In the genomic region with DNA sequence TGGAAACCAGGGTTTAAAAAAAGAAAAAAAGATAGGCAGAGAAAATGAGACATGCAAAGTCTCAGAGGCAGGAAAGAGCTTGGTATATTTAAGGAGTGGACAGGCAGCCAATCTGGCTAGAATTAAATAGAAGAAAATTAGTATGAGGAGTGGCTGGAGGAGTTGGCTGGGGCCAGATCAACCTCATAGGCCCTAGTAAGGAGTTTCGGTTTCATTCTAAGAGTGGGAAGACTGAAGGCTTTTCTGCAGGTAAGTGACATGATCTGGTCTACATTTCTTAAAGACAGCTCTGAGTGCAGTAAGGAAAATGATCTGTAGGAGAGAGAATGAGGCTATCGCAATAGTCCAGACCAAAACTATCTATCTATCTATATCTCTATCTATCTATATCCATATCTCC, we compare ENCODE assay signal across 16 cellular contexts. TPM values are rescaled to one million over a fixed set of nuclear protein-coding genes. Genes with fewer than 3 reads are reported as not detected.
A peak's percentile ranks its signal among the peaks of the same experiment; 100 is the strongest.
DNase-seq lines count a peak whose midpoint lies in the region; ATAC-seq and TF ChIP-seq lines count a peak whose summit lies in the region.
"Had no signal": no experiment of that assay in that cellular context is flagged by ENCODE, and none has a peak within 500 bp of the region (broad histone marks: within the 10 kb centered on the region; RNA-seq: fewer than 3 reads in every experiment).

No MANE protein-coding gene starts in this region.

- TF ChIP-seq CTCF in OCI-LY7 (conservative IDR thresholded peaks at IDR 0.05; ENCODE audit: low read length) (no peak), colonic mucosa (IDR thresholded peaks at IDR 0.05) (no peak), GM20000 (IDR thresholded peaks at IDR 0.05; ENCODE audit: extremely low read depth, missing control alignments) (no peak)

- H3K27me3 Mint-ChIP-seq in CD8-positive, alpha-beta memory T cell: no peaks in the 10 kb centered on the region
- H3K27me3 Mint-ChIP-seq: naive thymus-derived CD8-positive, alpha-beta T cell had no signal

- ATAC-seq in GM19324 (IDR thresholded peaks at IDR 0.05; ENCODE audit: low FRiP score, unreplicated experiment): peak; percentile 63
- ATAC-seq in HG02798 (IDR thresholded peaks at IDR 0.05; ENCODE audit: poor library complexity, unreplicated experiment): peak; percentile 72
- ATAC-seq: left ventricle myocardium superior; naive thymus-derived CD8-positive, alpha-beta T cell had no signal

- no peak overlapping the region for H3K27ac ChIP-seq in CD8-positive, alpha-beta memory T cell (ENCODE audit: low read depth, low read length)
- no peak overlapping the region for H3K27ac ChIP-seq in OCI-LY7 (ENCODE audit: low read depth, low read length, poor library complexity, severe bottlenecking)
- H3K27ac ChIP-seq in colonic mucosa: no peak overlapping the region

- H3K4me2 ChIP-seq in OCI-LY7 (ENCODE audit: low read length): peak overlapping the region; percentile 44

- CTCF ChIA-PET in CD8-positive, alpha-beta memory T cell (lab: Charles Lee): interaction anchor here (0.9 to 2.0 kb wide), 9 partner anchors 8 to 108 kb away, joined by 3 to 8 read pairs (median 4); a partner anchor contains a TSS
- CTCF ChIA-PET in OCI-LY7 (lab: Charles Lee; ENCODE audit: unreplicated experiment): no interaction called here

- POLR2A ChIA-PET in CD8-positive, alpha-beta memory T cell (lab: Charles Lee): interaction anchor here (0.7 to 0.8 kb wide), 2 partner anchors 28 to 104 kb away, joined by 3 read pairs; a partner anchor contains a TSS
- POLR2A ChIA-PET in OCI-LY7 (lab: Charles Lee): interaction anchor here (0.6 to 1.0 kb wide), 2 partner anchors 12 to 22 kb away, joined by 3 read pairs; no protein-coding TSS in a partner anchor

- H3K36me3 Mint-ChIP-seq in CD8-positive, alpha-beta memory T cell: peaks cover 0 to 1% (median 0%) of the 10 kb centered on the region in 3 donors
- H3K36me3 Mint-ChIP-seq: naive thymus-derived CD8-positive, alpha-beta T cell had no signal

- H2AFZ ChIP-seq in OCI-LY7 (ENCODE audit: low read length): peak overlapping the region; percentile 40; the same call in 1 of the 2 replicates

- peak overlapping the region; percentile 66 to 86 (median 80) for H3K4me3 Mint-ChIP-seq in CD8-positive, alpha-beta memory T cell

- peaks cover 93 to 99% (median 97%) of the 10 kb centered on the region in 3 donors for H3K4me1 Mint-ChIP-seq in CD8-positive, alpha-beta memory T cell

- no TSS peak for BruUV-seq in OCI-LY7 (replicated peaks; lab: Mats Ljungman, UMichigan)

- H3K36me3 ChIP-seq in CD8-positive, alpha-beta memory T cell (ENCODE audit: insufficient read depth, low read length): no peaks in the 10 kb centered on the region
- H3K36me3 ChIP-seq in OCI-LY7 (ENCODE audit: insufficient read depth, low read length) (no peaks in the 10 kb centered on the region), colonic mucosa (no peaks in the 10 kb centered on the region)

- H3K4me3 ChIP-seq in CD8-positive, alpha-beta memory T cell (ENCODE audit: low read length): peak overlapping the region; percentile 5
- H3K4me3 ChIP-seq in OCI-LY7 (ENCODE audit: low read depth, low read length, poor library complexity, severe bottlenecking): no peak overlapping the region
- H3K4me3 ChIP-seq in colonic mucosa: no peak overlapping the region

- H3K9ac ChIP-seq in colonic mucosa (ENCODE audit: low read depth in 2 of 2, low read length in 2 of 2): no peak overlapping the region

- peak overlapping the region; percentile 87 to 99 (median 92) for H3K27ac Mint-ChIP-seq in CD8-positive, alpha-beta memory T cell

- no peaks in the 10 kb centered on the region for H3K9me3 Mint-ChIP-seq in CD8-positive, alpha-beta memory T cell

- intact Hi-C loops in OCI-LY7 (cut with micrococcal nuclease; ENCODE audit: unreplicated experiment) (no loop called here), colonic mucosa (cut with DNase I) (no loop called here)

- no peaks in the 10 kb centered on the region for H4K20me1 ChIP-seq in OCI-LY7 (ENCODE audit: insufficient read depth, low read length)

- DNase-seq in CD8-positive, alpha-beta memory T cell: no peak
- DNase-seq in OCI-LY7 (ENCODE audit: low spot score) (no peak), colonic mucosa (no peak), GM20000 (ENCODE audit: low spot score) (no peak), NCI-H526 (lab: John Stamatoyannopoulos, UW) (no peak), NCI-H1048 (lab: John Stamatoyannopoulos, UW) (no peak)
- DNase-seq: activated CD4-positive, alpha-beta T cell treated with anti-CD3 and anti-CD28 coated beads, Interleukin-2, amount 50 U/mL, for 1 hour; activated gamma-delta T cell treated with Interleukin-2 at 50 U/mL for 16 hours; KBM-7; left ventricle myocardium superior; naive thymus-derived CD8-positive, alpha-beta T cell; NCI-H510A treated with DMSO at 0.1 percent for 48 hours; retina; T-helper 9 cell had no signal

- no peaks in the 10 kb centered on the region for H3K79me2 ChIP-seq in OCI-LY7 (ENCODE audit: insufficient read depth, low read depth, low read length)

- H3K9me3 ChIP-seq in CD8-positive, alpha-beta memory T cell (ENCODE audit: low read length): no peaks in the 10 kb centered on the region
- H3K9me3 ChIP-seq in OCI-LY7 (ENCODE audit: low read length) (no peaks in the 10 kb centered on the region), colonic mucosa (no peaks in the 10 kb centered on the region)

- peaks cover 84% of the 10 kb centered on the region for H3K4me1 ChIP-seq in CD8-positive, alpha-beta memory T cell (ENCODE audit: insufficient read depth, low read length)
- H3K4me1 ChIP-seq in OCI-LY7 (ENCODE audit: insufficient read depth, low read length, poor library complexity, severe bottlenecking) (peaks cover 21% of the 10 kb centered on the region), colonic mucosa (no peaks in the 10 kb centered on the region)

- no peaks in the 10 kb centered on the region for H3K27me3 ChIP-seq in CD8-positive, alpha-beta memory T cell (ENCODE audit: insufficient read depth, low read length, poor library complexity, severe bottlenecking)
- H3K27me3 ChIP-seq in colonic mucosa: no peaks in the 10 kb centered on the region

- H3K9me2 ChIP-seq in OCI-LY7 (ENCODE audit: insufficient read depth, low read length): no peaks in the 10 kb centered on the region

RNA-seq across cellular contexts. Expression of a gene that starts 27.5 kb away (rescaled TPM):
- 1 to 10 TPM; 1.6 to 2.1 TPM for total RNA-seq in CD8-positive, alpha-beta memory T cell
- polyA plus RNA-seq in CD8-positive, alpha-beta memory T cell: 25.7 TPM
- total RNA-seq in OCI-LY7 (2014; rRNA removed; shearing (Covaris generic)): 14.6 and 16.8 TPM in 2 replicates
- total RNA-seq in OCI-LY7 (2022): 4.4 and 4.6 TPM in 2 replicates
- 1 to 10 TPM in 1 of 2 donors, under 1 TPM in 1; 0.94 to 1.2 TPM for total RNA-seq in colonic mucosa
